In the genomic region with DNA sequence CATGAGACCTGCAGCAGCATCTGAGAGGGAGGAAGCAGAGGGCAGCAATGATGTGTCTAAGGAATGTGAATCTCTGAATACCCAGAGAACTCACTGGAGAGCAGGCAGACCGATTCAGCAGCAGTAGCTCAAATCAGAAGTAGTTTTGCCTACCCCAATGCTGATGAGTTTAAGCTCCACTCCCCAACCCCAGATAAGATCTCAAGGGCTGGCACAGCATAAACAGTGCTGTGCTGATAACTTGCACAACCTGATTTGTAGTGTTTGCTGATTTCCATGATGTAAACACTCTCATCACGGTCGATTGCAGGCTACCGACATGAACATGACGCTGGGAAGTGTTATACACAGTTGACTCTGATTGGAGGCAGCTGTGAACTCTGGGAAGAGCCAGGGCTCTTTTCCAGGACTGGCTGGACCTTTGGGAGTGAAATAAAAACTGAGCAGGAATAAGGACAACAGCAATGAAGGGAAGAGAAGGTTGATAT, we compare ENCODE assay signal across 1 cellular context.
TF ChIP-seq lines count a peak whose summit lies in the region.

No MANE protein-coding gene starts in this region.

TF ChIP-seq in HepG2, 621 proteins besides CTCF, POLR2A, EP300 and RAD21 (continued from another document and continues in another):
- TF ChIP-seq ZBED4 (CRISPR knock-in tag; IDR thresholded peaks at IDR 0.05; ENCODE audit: borderline replicate concordance) (0 out of 2 replicates have a peak, but pooled peaks have one; percentile 17), ESRRA (CRISPR knock-in tag; IDR thresholded peaks at IDR 0.05; ENCODE audit: low read depth) (0 out of 2 replicates have a peak, but pooled peaks have one; percentile 23), ZNF775 (CRISPR knock-in tag; IDR thresholded peaks at IDR 0.05; ENCODE audit: borderline replicate concordance) (no peak), ATF2 (CRISPR knock-in tag; IDR thresholded peaks at IDR 0.05) (0 out of 2 replicates have a peak, but pooled peaks have one; percentile 35), STAG1 (CRISPR knock-in tag; IDR thresholded peaks at IDR 0.05) (no peak), ZNF3 (CRISPR knock-in tag; IDR thresholded peaks at IDR 0.05) (no peak), FOXJ3 (CRISPR knock-in tag; IDR thresholded peaks at IDR 0.05; ENCODE audit: borderline replicate concordance) (peak; percentile 25; the same call in 1 of the 2 replicates), IKZF5 (CRISPR knock-in tag; IDR thresholded peaks at IDR 0.05) (no peak), ZNF224 (CRISPR knock-in tag; IDR thresholded peaks at IDR 0.05) (no peak), ISX (CRISPR knock-in tag; conservative IDR thresholded peaks at IDR 0.05) (no peak), JUN (CRISPR knock-in tag; IDR thresholded peaks at IDR 0.05) (no peak), HNF4A (CRISPR knock-in tag; IDR thresholded peaks at IDR 0.05) (peak; percentile 28; the same call in 1 of the 2 replicates), ZNF292 (CRISPR knock-in tag; IDR thresholded peaks at IDR 0.05; ENCODE audit: borderline replicate concordance, low read depth) (peak; percentile 26; the same call in 1 of the 2 replicates), RERE (CRISPR knock-in tag; IDR thresholded peaks at IDR 0.05; ENCODE audit: low read depth) (0 out of 2 replicates have a peak, but pooled peaks have one; percentile 49), MZF1 (CRISPR knock-in tag; IDR thresholded peaks at IDR 0.05; ENCODE audit: borderline replicate concordance) (no peak), ZNF709 (CRISPR knock-in tag; IDR thresholded peaks at IDR 0.05) (no peak), GATAD2A (CRISPR knock-in tag; IDR thresholded peaks at IDR 0.05) (peak; percentile 77), IKZF1 (IDR thresholded peaks at IDR 0.05) (no peak), ZNF503 (CRISPR knock-in tag; IDR thresholded peaks at IDR 0.05) (no peak), DNMT3B (CRISPR knock-in tag; conservative IDR thresholded peaks at IDR 0.05) (no peak), KLF13 (CRISPR knock-in tag; IDR thresholded peaks at IDR 0.05) (no peak), NR0B2 (CRISPR knock-in tag; IDR thresholded peaks at IDR 0.05) (no peak)
- TF ChIP-seq, protein P1, sequence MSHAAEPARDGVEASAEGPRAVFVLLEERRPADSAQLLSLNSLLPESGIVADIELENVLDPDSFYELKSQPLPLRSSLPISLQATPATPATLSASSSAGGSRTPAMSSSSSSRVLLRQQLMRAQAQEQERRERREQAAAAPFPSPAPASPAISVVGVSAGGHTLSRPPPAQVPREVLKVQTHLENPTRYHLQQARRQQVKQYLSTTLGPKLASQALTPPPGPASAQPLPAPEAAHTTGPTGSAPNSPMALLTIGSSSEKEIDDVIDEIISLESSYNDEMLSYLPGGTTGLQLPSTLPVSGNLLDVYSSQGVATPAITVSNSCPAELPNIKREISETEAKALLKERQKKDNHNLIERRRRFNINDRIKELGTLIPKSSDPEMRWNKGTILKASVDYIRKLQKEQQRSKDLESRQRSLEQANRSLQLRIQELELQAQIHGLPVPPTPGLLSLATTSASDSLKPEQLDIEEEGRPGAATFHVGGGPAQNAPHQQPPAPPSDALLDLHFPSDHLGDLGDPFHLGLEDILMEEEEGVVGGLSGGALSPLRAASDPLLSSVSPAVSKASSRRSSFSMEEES (CRISPR knock-in tag; IDR thresholded peaks at IDR 0.05) = no peak
- TF ChIP-seq, protein P2, sequence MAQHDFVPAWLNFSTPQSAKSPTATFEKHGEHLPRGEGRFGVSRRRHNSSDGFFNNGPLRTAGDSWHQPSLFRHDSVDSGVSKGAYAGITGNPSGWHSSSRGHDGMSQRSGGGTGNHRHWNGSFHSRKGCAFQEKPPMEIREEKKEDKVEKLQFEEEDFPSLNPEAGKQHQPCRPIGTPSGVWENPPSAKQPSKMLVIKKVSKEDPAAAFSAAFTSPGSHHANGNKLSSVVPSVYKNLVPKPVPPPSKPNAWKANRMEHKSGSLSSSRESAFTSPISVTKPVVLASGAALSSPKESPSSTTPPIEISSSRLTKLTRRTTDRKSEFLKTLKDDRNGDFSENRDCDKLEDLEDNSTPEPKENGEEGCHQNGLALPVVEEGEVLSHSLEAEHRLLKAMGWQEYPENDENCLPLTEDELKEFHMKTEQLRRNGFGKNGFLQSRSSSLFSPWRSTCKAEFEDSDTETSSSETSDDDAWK (CRISPR knock-in tag; IDR thresholded peaks at IDR 0.05) = no peak
- TF ChIP-seq, protein P3, sequence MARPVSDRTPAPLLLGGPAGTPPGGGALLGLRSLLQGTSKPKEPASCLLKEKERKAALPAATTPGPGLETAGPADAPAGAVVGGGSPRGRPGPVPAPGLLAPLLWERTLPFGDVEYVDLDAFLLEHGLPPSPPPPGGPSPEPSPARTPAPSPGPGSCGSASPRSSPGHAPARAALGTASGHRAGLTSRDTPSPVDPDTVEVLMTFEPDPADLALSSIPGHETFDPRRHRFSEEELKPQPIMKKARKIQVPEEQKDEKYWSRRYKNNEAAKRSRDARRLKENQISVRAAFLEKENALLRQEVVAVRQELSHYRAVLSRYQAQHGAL (CRISPR knock-in tag; IDR thresholded peaks at IDR 0.05; ENCODE audit: not compliant biosample characterization) = no peak
- TF ChIP-seq, protein P4, sequence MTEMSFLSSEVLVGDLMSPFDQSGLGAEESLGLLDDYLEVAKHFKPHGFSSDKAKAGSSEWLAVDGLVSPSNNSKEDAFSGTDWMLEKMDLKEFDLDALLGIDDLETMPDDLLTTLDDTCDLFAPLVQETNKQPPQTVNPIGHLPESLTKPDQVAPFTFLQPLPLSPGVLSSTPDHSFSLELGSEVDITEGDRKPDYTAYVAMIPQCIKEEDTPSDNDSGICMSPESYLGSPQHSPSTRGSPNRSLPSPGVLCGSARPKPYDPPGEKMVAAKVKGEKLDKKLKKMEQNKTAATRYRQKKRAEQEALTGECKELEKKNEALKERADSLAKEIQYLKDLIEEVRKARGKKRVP (CRISPR knock-in tag; IDR thresholded peaks at IDR 0.05) = peak in 1 of 2 experiments; percentile 48; a peak in 1 of 4 replicates
- TF ChIP-seq, protein P5, sequence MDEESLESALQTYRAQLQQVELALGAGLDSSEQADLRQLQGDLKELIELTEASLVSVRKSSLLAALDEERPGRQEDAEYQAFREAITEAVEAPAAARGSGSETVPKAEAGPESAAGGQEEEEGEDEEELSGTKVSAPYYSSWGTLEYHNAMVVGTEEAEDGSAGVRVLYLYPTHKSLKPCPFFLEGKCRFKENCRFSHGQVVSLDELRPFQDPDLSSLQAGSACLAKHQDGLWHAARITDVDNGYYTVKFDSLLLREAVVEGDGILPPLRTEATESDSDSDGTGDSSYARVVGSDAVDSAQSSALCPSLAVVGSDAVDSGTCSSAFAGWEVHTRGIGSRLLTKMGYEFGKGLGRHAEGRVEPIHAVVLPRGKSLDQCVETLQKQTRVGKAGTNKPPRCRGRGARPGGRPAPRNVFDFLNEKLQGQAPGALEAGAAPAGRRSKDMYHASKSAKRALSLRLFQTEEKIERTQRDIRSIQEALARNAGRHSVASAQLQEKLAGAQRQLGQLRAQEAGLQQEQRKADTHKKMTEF (CRISPR knock-in tag; IDR thresholded peaks at IDR 0.05) = no peak
- TF ChIP-seq, protein P6, sequence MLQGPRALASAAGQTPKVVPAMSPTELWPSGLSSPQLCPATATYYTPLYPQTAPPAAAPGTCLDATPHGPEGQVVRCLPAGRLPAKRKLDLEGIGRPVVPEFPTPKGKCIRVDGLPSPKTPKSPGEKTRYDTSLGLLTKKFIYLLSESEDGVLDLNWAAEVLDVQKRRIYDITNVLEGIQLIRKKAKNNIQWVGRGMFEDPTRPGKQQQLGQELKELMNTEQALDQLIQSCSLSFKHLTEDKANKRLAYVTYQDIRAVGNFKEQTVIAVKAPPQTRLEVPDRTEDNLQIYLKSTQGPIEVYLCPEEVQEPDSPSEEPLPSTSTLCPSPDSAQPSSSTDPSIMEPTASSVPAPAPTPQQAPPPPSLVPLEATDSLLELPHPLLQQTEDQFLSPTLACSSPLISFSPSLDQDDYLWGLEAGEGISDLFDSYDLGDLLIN (CRISPR knock-in tag; IDR thresholded peaks at IDR 0.05; ENCODE audit: borderline replicate concordance) = no peak
